In the genomic region with DNA sequence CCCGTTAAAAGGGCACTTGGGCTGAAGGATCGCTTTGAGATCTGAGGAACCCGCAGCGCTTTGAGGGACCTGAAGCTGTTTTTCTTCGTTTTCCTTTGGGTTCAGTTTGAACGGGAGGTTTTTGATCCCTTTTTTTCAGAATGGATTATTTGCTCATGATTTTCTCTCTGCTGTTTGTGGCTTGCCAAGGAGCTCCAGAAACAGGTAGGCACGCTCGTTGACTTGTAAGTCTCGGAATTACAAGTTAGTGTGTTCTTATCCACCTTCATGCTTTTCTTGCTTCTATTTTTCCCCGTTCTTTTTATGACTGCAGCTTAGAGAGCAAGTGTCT, we compare ENCODE assay signal across 8 cellular contexts. TPM values are rescaled to one million over a fixed set of nuclear protein-coding genes. Genes with fewer than 3 reads are reported as not detected.
A peak's percentile ranks its signal among the peaks of the same experiment; 100 is the strongest.
DNase-seq lines count a peak whose midpoint lies in the region; ATAC-seq and TF ChIP-seq lines count a peak whose summit lies in the region.

No MANE protein-coding gene starts in this region.

- H3K36me3 ChIP-seq in lung (ENCODE audit: control insufficient read depth in 2 of 2, insufficient read depth in 2 of 2, low read length in 2 of 2) = no peaks in the 10 kb centered on the region

- DNase-seq in activated naive CD8-positive, alpha-beta T cell treated with anti-CD3 and anti-CD28 coated beads for 36 hours = no peak
- DNase-seq in lung (ENCODE audit: low spot score) = no peak
- DNase-seq in NCI-H69 (lab: John Stamatoyannopoulos, UW) = no peak
- no peak for DNase-seq in NCI-H1417 treated with DMSO at 0.1 percent for 48 hours (lab: John Stamatoyannopoulos, UW)
- no peak for DNase-seq in Kasumi-1 (lab: John Stamatoyannopoulos, UW)

- ATAC-seq in GM21723 (IDR thresholded peaks at IDR 0.05; ENCODE audit: unreplicated experiment) = peak; percentile 17
- no peak for ATAC-seq in lung (ENCODE audit: insufficient read depth, low FRiP score)
- no peak for ATAC-seq in GM18519 (IDR thresholded peaks at IDR 0.05; ENCODE audit: low FRiP score, unreplicated experiment)

- no peaks in the 10 kb centered on the region for H3K9me3 ChIP-seq in lung (ENCODE audit: control insufficient read depth in 2 of 2, insufficient read depth in 1 of 2, low read length in 1 of 2)

- H3K4me1 ChIP-seq in lung (ENCODE audit: control insufficient read depth in 2 of 2, insufficient read depth in 2 of 2, low read length in 2 of 2) = peaks cover 0 to 1% of the 10 kb centered on the region in 2 donors

- H3K27ac Mint-ChIP-seq in activated naive CD8-positive, alpha-beta T cell treated with anti-CD3 and anti-CD28 coated beads for 36 hours = no peak overlapping the region

- 4 to 7% methylated on average over 10 of the region's 10 CpGs for WGBS in lung, 2 donors

- peak overlapping the region; percentile 28 for H3K4me3 ChIP-seq in lung

- no peaks in the 10 kb centered on the region for H3K9me3 Mint-ChIP-seq in activated naive CD8-positive, alpha-beta T cell treated with anti-CD3 and anti-CD28 coated beads for 36 hours

- peak overlapping the region; percentile 87 for H3K4me3 Mint-ChIP-seq in activated naive CD8-positive, alpha-beta T cell treated with anti-CD3 and anti-CD28 coated beads for 36 hours

- TF ChIP-seq CTCF in 22Rv1 (IDR thresholded peaks at IDR 0.05) (no peak; the same call in 1 of the 2 replicates), lung (IDR thresholded peaks at IDR 0.05; ENCODE audit: control extremely low read depth, extremely low read depth) (no peak)

- H3K27me3 ChIP-seq in lung (ENCODE audit: control insufficient read depth, insufficient read depth) = no peaks in the 10 kb centered on the region

- H3K27ac ChIP-seq in 22Rv1 = peak overlapping the region; percentile 99
- H3K27ac ChIP-seq in lung (ENCODE audit: low read depth in 1 of 2, low read length in 1 of 2) = peak overlapping the region; percentile 41 to 81

- H3K36me3 Mint-ChIP-seq in activated naive CD8-positive, alpha-beta T cell treated with anti-CD3 and anti-CD28 coated beads for 36 hours = no peaks in the 10 kb centered on the region

- H3K27me3 Mint-ChIP-seq in activated naive CD8-positive, alpha-beta T cell treated with anti-CD3 and anti-CD28 coated beads for 36 hours = peaks cover 43% of the 10 kb centered on the region

- peaks cover 17% of the 10 kb centered on the region for H3K4me1 Mint-ChIP-seq in activated naive CD8-positive, alpha-beta T cell treated with anti-CD3 and anti-CD28 coated beads for 36 hours

RNA-seq across cellular contexts. Expression of gene EDN1, which starts 0.3 kb away (rescaled TPM):
- not detected for total RNA-seq in activated naive CD8-positive, alpha-beta T cell treated with anti-CD3 and anti-CD28 coated beads for 36 hours
- 100 to 1,000 TPM in 1 of 2 donors, 10 to 100 TPM in 1; 18.9 to 112 TPM for total RNA-seq in lung
- polyA plus RNA-seq in lung = 10 to 100 TPM; 18.4 to 61.7 TPM

Comparison
In these comparisons a context has a peak if more than half of its experiments do, and no peak if none do; other contexts are left out.
1. RNA of gene EDN1, which starts 0.3 kb away (total RNA-seq): 18.9 to 112 TPM in lung; not detected in activated naive CD8-positive, alpha-beta T cell treated with anti-CD3 and anti-CD28 coated beads for 36 hours; every median in the first group is over 10 times any median in the second.